In genomic region chr3:65398953-65399352, GRCh38 we compare ENCODE assay signal across 22 cellular contexts.
DNase-seq lines count a peak whose midpoint lies in the region; ATAC-seq and TF ChIP-seq lines count a peak whose summit lies in the region.
"Had no signal": no experiment of that assay in that cellular context is flagged by ENCODE, and none has a peak within 500 bp of the region (broad histone marks: within the 10 kb centered on the region; RNA-seq: fewer than 3 reads in every experiment).

No MANE protein-coding gene starts in this region.

- CTCF ChIA-PET in IMR-90 (lab: Yijun Ruan, JAX): interaction anchor here (1.1 kb wide), 1 partner anchor 14 kb away, joined by 3 read pairs; no protein-coding TSS in a partner anchor

- H4K5ac ChIP-seq in IMR-90 (ENCODE audit: low read depth, low read length): no peak overlapping the region

- H2AK9ac ChIP-seq in IMR-90 (replicated peaks; ENCODE audit: low read depth, low read length, poor library complexity): no peak overlapping the region

- H3K9me3 ChIP-seq in IMR-90 (ENCODE audit: control insufficient read depth, insufficient read depth, low read length): no peaks in the 10 kb centered on the region
- H3K9me3 ChIP-seq: spleen, tibial nerve had no signal

- H3K27me3 ChIP-seq in IMR-90 (ENCODE audit: control insufficient read depth, insufficient read depth, low read length): no peaks in the 10 kb centered on the region
- H3K27me3 ChIP-seq: spleen, tibial nerve had no signal

- H3K4me3 ChIP-seq in IMR-90 (ENCODE audit: insufficient read depth, low read depth, low read length): no peak overlapping the region
- no peak overlapping the region for H3K4me3 ChIP-seq in foreskin fibroblast (ENCODE audit: low read depth in 1 of 2, low read length in 2 of 2)
- H3K4me3 ChIP-seq: spleen, tibial nerve had no signal

- H4K8ac ChIP-seq in IMR-90 (ENCODE audit: low read depth in 2 of 2, low read length in 2 of 2): no peak overlapping the region

- intact Hi-C loops in IMR-90 (cut with micrococcal nuclease): no loop called here

- no peak overlapping the region for H3K4me2 ChIP-seq in IMR-90 (ENCODE audit: low read depth, low read length)
- H3K4me2 ChIP-seq: KMS-11 had no signal

- TF ChIP-seq RAD21 in IMR-90 (IDR thresholded peaks at IDR 0.05; ENCODE audit: low read length): no peak

- H3K36me3 ChIP-seq in IMR-90 (ENCODE audit: control insufficient read depth, insufficient read depth, low read length): no peaks in the 10 kb centered on the region
- H3K36me3 ChIP-seq: spleen, tibial nerve had no signal

- H3K79me1 ChIP-seq in IMR-90 (ENCODE audit: low read depth in 1 of 2, low read length in 2 of 2): 0 out of 4 replicates have a peak, but pooled peaks cover 0 to 5% of the 10 kb centered on the region in 2 experiments

- POLR2A ChIA-PET in IMR-90 (lab: Charles Lee; ENCODE audit: unreplicated experiment): interaction anchor here (0.6 kb wide), 1 partner anchor 196 kb away, joined by 5 read pairs; no protein-coding TSS in a partner anchor

- no peak overlapping the region for H4K91ac ChIP-seq in IMR-90 (ENCODE audit: insufficient read depth, low read depth, low read length)

- H3K23ac ChIP-seq in IMR-90 (ENCODE audit: low read depth, low read length): no peak overlapping the region

- no peaks in the 10 kb centered on the region for H4K20me1 ChIP-seq in IMR-90 (ENCODE audit: insufficient read depth, low read length)

- no peak overlapping the region for H3K18ac ChIP-seq in IMR-90 (ENCODE audit: low read depth, low read length)

- TF ChIP-seq POLR2A in IMR-90 (IDR thresholded peaks at IDR 0.05; ENCODE audit: low read depth, low read length): no peak

- BruUV-seq in IMR-90 (replicated peaks; lab: Mats Ljungman, UMichigan): no TSS peak

- DNase-seq in IMR-90 (peak; percentile 58), astrocyte of the hippocampus (ENCODE audit: low read depth, low spot score) (peak; percentile 68), foreskin fibroblast (peak; percentile 30 to 51)
- DNase-seq in activated CD4-positive, CD25-positive, alpha-beta regulatory T cell treated with anti-CD3 and anti-CD28 coated beads, Interleukin-2, amount 50 U/mL, for 72 hours: no peak
- DNase-seq: activated CD4-positive, alpha-beta T cell treated with anti-CD3 and anti-CD28 coated beads, Interleukin-2, amount 50 U/mL, for 4 hours; activated effector memory CD4-positive, alpha-beta T cell treated with Interleukin-2 at 50 U/mL for 16 hours; effector CD4-positive, alpha-beta T cell; head of caudate nucleus; HFFc6; NCI-H1048; NCI-H187 treated with DMSO at 0.1 percent for 48 hours; NCI-H2227 treated with DMSO at 0.1 percent for 48 hours; spleen; stimulated activated CD4-positive, alpha-beta T cell treated with anti-CD3 and anti-CD28 coated beads, Interleukin-4, amount 100 ng/mL, for 24 hours; stimulated activated naive CD8-positive, alpha-beta T cell treated with anti-CD3 and anti-CD28 coated beads, Interleukin-15, amount 100 ng/mL, for 72 hours; T-helper 17 cell had no signal

- dilution Hi-C loops in IMR-90 (cut with HindIII; ENCODE audit: low sequenced_read_pairs, unreplicated experiment): no loop called here

- ATAC-seq in IMR-90 (ENCODE audit: low read depth) (no peak), GM21786 (IDR thresholded peaks at IDR 0.05; ENCODE audit: unreplicated experiment) (no peak), GM21381 (IDR thresholded peaks at IDR 0.05; ENCODE audit: unreplicated experiment) (no peak), HG03571 (IDR thresholded peaks at IDR 0.05; ENCODE audit: unreplicated experiment) (no peak)
- ATAC-seq: stimulated activated naive CD8-positive, alpha-beta T cell treated with anti-CD3 and anti-CD28 coated beads, Interleukin-15, amount 100 ng/mL, for 72 hours; T-helper 17 cell had no signal

- H3K27ac ChIP-seq in IMR-90 (ENCODE audit: insufficient read depth, low read length): no peak overlapping the region
- H3K27ac ChIP-seq: KMS-11, spleen, VCaP had no signal

- no peak overlapping the region for H2BK20ac ChIP-seq in IMR-90 (ENCODE audit: low read depth, low read length)

- H3K9me1 ChIP-seq in IMR-90 (ENCODE audit: insufficient read depth, low read length): peaks cover 20% of the 10 kb centered on the region

- peaks cover 4% of the 10 kb centered on the region for H3K4me1 ChIP-seq in IMR-90 (ENCODE audit: control insufficient read depth, insufficient read depth, low read length)
- H3K4me1 ChIP-seq: spleen had no signal

- H3K56ac ChIP-seq in IMR-90 (ENCODE audit: extremely low read depth, insufficient read depth, low read length): no peak overlapping the region

- H3K4ac ChIP-seq in IMR-90 (ENCODE audit: low read depth, low read length): no peak overlapping the region

- TF ChIP-seq CTCF in IMR-90 (conservative IDR thresholded peaks at IDR 0.05; ENCODE audit: low read depth, low read length): no peak
- TF ChIP-seq CTCF in foreskin fibroblast (IDR thresholded peaks at IDR 0.05; ENCODE audit: low read depth, low read length): no peak

- no peak overlapping the region for H2BK120ac ChIP-seq in IMR-90 (ENCODE audit: low read depth, low read length)

- in situ Hi-C loops in IMR-90 (cut with MboI; ENCODE audit: low sequenced_read_pairs): no loop called here

- no peak overlapping the region for H3K9ac ChIP-seq in IMR-90 (ENCODE audit: low read depth, low read length)
- H3K9ac ChIP-seq: KMS-11 had no signal

- no peak overlapping the region for H2AK5ac ChIP-seq in IMR-90 (ENCODE audit: low read depth, low read length)

- H2AFZ ChIP-seq in IMR-90 (replicated peaks; ENCODE audit: low read length, poor library complexity): no peak overlapping the region

- no peak overlapping the region for H2BK5ac ChIP-seq in IMR-90 (ENCODE audit: low read depth, low read length, poor library complexity, severe bottlenecking)

- no peak overlapping the region for H2BK15ac ChIP-seq in IMR-90 (ENCODE audit: low read depth, low read length)

- no peak overlapping the region; the same call in 1 of the 2 replicates for H3K14ac ChIP-seq in IMR-90 (replicated peaks; ENCODE audit: low read depth, low read length)

TF ChIP-seq in IMR-90, 13 proteins besides CTCF, POLR2A, EP300 and RAD21:
- peak; percentile 80 for TF ChIP-seq CEBPB (IDR thresholded peaks at IDR 0.05; ENCODE audit: low read depth, low read length)
- no peak for TF ChIP-seq MAZ (IDR thresholded peaks at IDR 0.05; ENCODE audit: borderline replicate concordance, low read depth, low read length)
